In the genomic region with DNA sequence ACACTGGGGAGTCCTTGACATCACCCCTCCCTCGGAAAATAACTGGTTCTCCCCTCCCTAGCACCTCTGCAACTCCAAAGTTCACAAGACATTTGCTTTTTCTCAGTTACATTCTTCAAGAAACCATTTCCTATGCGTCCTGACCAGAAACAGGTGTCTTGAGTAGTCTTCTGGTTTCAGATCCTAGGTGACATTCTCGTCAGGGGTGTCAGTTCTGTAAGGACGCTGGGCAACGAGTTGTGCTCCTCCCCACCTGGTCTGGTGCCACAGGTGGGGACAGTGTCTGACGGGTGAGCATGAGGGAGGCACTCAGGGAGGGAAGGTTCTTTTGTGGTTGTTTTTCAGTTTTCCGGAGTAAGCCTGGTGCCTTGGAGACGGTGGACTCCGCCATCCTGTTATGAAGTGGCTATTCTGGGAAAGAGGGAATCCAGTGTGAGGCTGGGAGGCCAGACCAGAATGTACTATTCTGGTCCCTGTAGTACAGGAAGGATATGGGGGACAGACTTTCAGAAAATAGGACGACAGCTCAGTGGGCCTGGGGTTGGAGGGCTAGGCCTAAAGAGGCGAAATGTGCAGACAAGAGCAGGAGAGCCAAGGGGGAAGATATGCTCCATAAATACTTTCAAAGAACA, we compare ENCODE assay signal across 1 cellular context.
TF ChIP-seq lines count a peak whose summit lies in the region.

No MANE protein-coding gene starts in this region.

TF ChIP-seq in endothelial cell of umbilical vein, 7 proteins besides CTCF, POLR2A, EP300 and RAD21:
- TF ChIP-seq, protein P1, sequence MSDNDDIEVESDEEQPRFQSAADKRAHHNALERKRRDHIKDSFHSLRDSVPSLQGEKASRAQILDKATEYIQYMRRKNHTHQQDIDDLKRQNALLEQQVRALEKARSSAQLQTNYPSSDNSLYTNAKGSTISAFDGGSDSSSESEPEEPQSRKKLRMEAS (IDR thresholded peaks at IDR 0.05; ENCODE audit: insufficient read depth, insufficient read length): no peak
- no peak for TF ChIP-seq GATA2 (IDR thresholded peaks at IDR 0.05; ENCODE audit: insufficient read depth, insufficient read length, low read depth, low read length)
- TF ChIP-seq JUN (IDR thresholded peaks at IDR 0.05; ENCODE audit: borderline replicate concordance, insufficient read depth, insufficient read length, low read depth): no peak
- no peak for TF ChIP-seq POLR2AphosphoS5 (IDR thresholded peaks at IDR 0.05; ENCODE audit: insufficient read depth, low read depth, low read length)
- no peak for TF ChIP-seq EZH2 (IDR thresholded peaks at IDR 0.05; ENCODE audit: borderline replicate concordance, low read depth, low read length, severe bottlenecking)
- TF ChIP-seq FOS (IDR thresholded peaks at IDR 0.05; ENCODE audit: borderline replicate concordance, insufficient read depth, low read length): no peak
- TF ChIP-seq MYC (IDR thresholded peaks at IDR 0.05; ENCODE audit: low read depth, low read length): no peak
